ENCODE assay signal across 25 cellular contexts in the genomic region with DNA sequence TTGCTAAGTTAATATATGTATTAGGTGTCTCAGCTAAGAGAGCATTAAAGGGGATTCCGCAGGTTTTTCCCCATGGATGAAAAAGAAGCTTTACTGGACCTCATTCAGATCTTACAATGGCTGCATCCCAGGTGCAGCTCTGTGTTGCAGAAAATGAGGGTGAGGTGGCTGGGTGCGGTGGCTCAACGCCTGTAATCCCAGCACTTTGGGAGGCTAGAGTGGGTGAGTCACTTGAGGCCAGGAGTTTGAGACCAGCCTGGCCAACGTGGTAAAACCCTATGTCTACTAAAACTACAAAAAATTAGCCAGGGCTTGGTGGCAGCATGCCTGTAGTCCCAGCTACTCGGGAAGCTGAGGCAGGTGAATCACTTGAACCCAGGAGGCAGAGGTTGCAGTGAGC. TPM values are rescaled to one million over a fixed set of nuclear protein-coding genes. Genes with fewer than 3 reads are reported as not detected.
A peak's percentile ranks its signal among the peaks of the same experiment; 100 is the strongest.
DNase-seq lines count a peak whose midpoint lies in the region; ATAC-seq lines count a peak whose summit lies in the region.
"Had no signal": no experiment of that assay in that cellular context is flagged by ENCODE, and none has a peak within 500 bp of the region (broad histone marks: within the 10 kb centered on the region; RNA-seq: fewer than 3 reads in every experiment).

No MANE protein-coding gene starts in this region.

- H3K9me3 Mint-ChIP-seq in activated naive CD8-positive, alpha-beta T cell treated with anti-CD3 and anti-CD28 coated beads for 36 hours, result no peaks in the 10 kb centered on the region
- H3K9me3 Mint-ChIP-seq: CD8-positive, alpha-beta T cell had no signal

- H3K4me3 Mint-ChIP-seq in T-helper 17 cell, result no peak overlapping the region
- H3K4me3 Mint-ChIP-seq in activated naive CD8-positive, alpha-beta T cell treated with anti-CD3 and anti-CD28 coated beads for 36 hours, result no peak overlapping the region

- no peaks in the 10 kb centered on the region for H3K9me3 ChIP-seq in T-helper 17 cell (ENCODE audit: control insufficient read depth, low read length, poor library complexity, severe bottlenecking)
- H3K9me3 ChIP-seq: SJSA1 had no signal

- DNase-seq in HK-2 (ENCODE audit: unreplicated experiment), result peak; percentile 28
- DNase-seq in T-helper 17 cell, result no peak
- DNase-seq in glomerular visceral epithelial cell (ENCODE audit: extremely low spot score), result peak; percentile 55
- no peak for DNase-seq in NCI-H82 treated with DMSO at 0.1 percent for 48 hours (lab: John Stamatoyannopoulos, UW; ENCODE audit: unreplicated experiment)
- DNase-seq in SIG-M5 (lab: John Stamatoyannopoulos, UW), result no peak
- DNase-seq in activated naive CD8-positive, alpha-beta T cell treated with anti-CD3 and anti-CD28 coated beads for 36 hours, result no peak
- DNase-seq in NCI-H2107 treated with DMSO at 0.1 percent for 48 hours (lab: John Stamatoyannopoulos, UW; ENCODE audit: unreplicated experiment), result no peak
- DNase-seq: AML-193; C1 segment of cervical spinal cord; Caco-2; CD8-positive, alpha-beta T cell; EL; GDM1; GM23248; H7; IMR-90; NCI-H1092; NCI-H1417 treated with DMSO at 0.1 percent for 48 hours; NCI-H187; NCI-H524; NCI-H748 treated with DMSO at 0.1 percent for 48 hours; PC-9 had no signal

- H3K4me1 Mint-ChIP-seq in T-helper 17 cell, result peaks cover 23% of the 10 kb centered on the region
- H3K4me1 Mint-ChIP-seq in activated naive CD8-positive, alpha-beta T cell treated with anti-CD3 and anti-CD28 coated beads for 36 hours, result peaks cover 8% of the 10 kb centered on the region

- peak overlapping the region; percentile 9 for H3K27ac Mint-ChIP-seq in T-helper 17 cell
- H3K27ac Mint-ChIP-seq in activated naive CD8-positive, alpha-beta T cell treated with anti-CD3 and anti-CD28 coated beads for 36 hours, result no peak overlapping the region

- H3K27me3 Mint-ChIP-seq in T-helper 17 cell, result no peaks in the 10 kb centered on the region
- no peaks in the 10 kb centered on the region for H3K27me3 Mint-ChIP-seq in activated naive CD8-positive, alpha-beta T cell treated with anti-CD3 and anti-CD28 coated beads for 36 hours

- no peak for ATAC-seq in T-helper 17 cell
- ATAC-seq: GM12878, Right ventricle myocardium inferior had no signal

- peaks cover 14% of the 10 kb centered on the region for H3K36me3 Mint-ChIP-seq in T-helper 17 cell (ENCODE audit: low read depth)
- no peaks in the 10 kb centered on the region for H3K36me3 Mint-ChIP-seq in activated naive CD8-positive, alpha-beta T cell treated with anti-CD3 and anti-CD28 coated beads for 36 hours

RNA-seq across cellular contexts. Expression of a gene that starts 58.5 kb away (rescaled TPM):
- 10 to 100 TPM; 45.2 to 51.0 TPM for total RNA-seq in T-helper 17 cell
- total RNA-seq in activated naive CD8-positive, alpha-beta T cell treated with anti-CD3 and anti-CD28 coated beads for 36 hours, result 10 to 100 TPM; 15.2 to 17.4 TPM

Comparison
In these comparisons a context has a peak if more than half of its experiments do, and no peak if none do; other contexts are left out.
1. DNase-seq: peak in HK-2 (single experiment) and glomerular visceral epithelial cell (single experiment); none in T-helper 17 cell (0 of 3), NCI-H82 treated with DMSO at 0.1 percent for 48 hours (single experiment), SIG-M5 (single experiment), activated naive CD8-positive, alpha-beta T cell treated with anti-CD3 and anti-CD28 coated beads for 36 hours (single experiment) and NCI-H2107 treated with DMSO at 0.1 percent for 48 hours (single experiment).